11 cellular contexts compared by ENCODE assay signal in genomic region chr3:29286841-29287240, GRCh38. TPM values are rescaled to one million over a fixed set of nuclear protein-coding genes. Genes with fewer than 3 reads are reported as not detected.
DNase-seq lines count a peak whose midpoint lies in the region; ATAC-seq, FAIRE-seq and TF ChIP-seq lines count a peak whose summit lies in the region.
"Had no signal": no experiment of that assay in that cellular context is flagged by ENCODE, and none has a peak within 500 bp of the region (broad histone marks: within the 10 kb centered on the region; RNA-seq: fewer than 3 reads in every experiment).

No MANE protein-coding gene starts in this region.

- H3K4me3 Mint-ChIP-seq in astrocyte (ENCODE audit: unreplicated experiment), result no peak overlapping the region
- H3K4me3 Mint-ChIP-seq in naive thymus-derived CD8-positive, alpha-beta T cell, result no peak overlapping the region

- H3K79me2 ChIP-seq in astrocyte (ENCODE audit: insufficient read depth, low read length), result peaks cover 100% of the 10 kb centered on the region

- no peak for ATAC-seq in naive thymus-derived CD8-positive, alpha-beta T cell
- no peak for ATAC-seq in GM19328 (IDR thresholded peaks at IDR 0.05; ENCODE audit: unreplicated experiment)
- ATAC-seq: K562 had no signal

- peaks cover 4% of the 10 kb centered on the region for H3K36me3 ChIP-seq in astrocyte (ENCODE audit: insufficient read depth, low read length)
- H3K36me3 ChIP-seq in stomach smooth muscle (ENCODE audit: control insufficient read depth in 2 of 2, insufficient read depth in 2 of 2, low read length in 2 of 2), result no peaks in the 10 kb centered on the region

- peak overlapping the region; percentile 84 for H3K4me2 ChIP-seq in astrocyte (ENCODE audit: low read length)

- H3K4me1 ChIP-seq in astrocyte (ENCODE audit: insufficient read depth, low read length) (peaks cover 6% of the 10 kb centered on the region), stomach smooth muscle (ENCODE audit: control insufficient read depth, insufficient read depth, low read length) (peaks cover 6% of the 10 kb centered on the region)

- DNase-seq in GM12892 (ENCODE audit: insufficient read length) (no peak), astrocyte (ENCODE audit: low read depth) (peak; percentile 32), fibroblast of villous mesenchyme (ENCODE audit: low read depth) (peak; percentile 88), amniotic stem cell (lab: John Stamatoyannopoulos, UW) (no peak), SIG-M5 (lab: John Stamatoyannopoulos, UW) (no peak)
- no peak for DNase-seq in naive thymus-derived CD8-positive, alpha-beta T cell
- DNase-seq: DMS153, NCI-H2081 treated with DMSO at 0.1 percent for 48 hours had no signal

- H3K9ac ChIP-seq in astrocyte (ENCODE audit: low read length), result peak overlapping the region; percentile 4
- peak overlapping the region in 1 of 2 donors; percentile 5 for H3K9ac ChIP-seq in stomach smooth muscle (ENCODE audit: low read length in 2 of 2)

- H3K4me3 ChIP-seq in astrocyte (ENCODE audit: insufficient read depth, low read depth, low read length) (no peak overlapping the region), fibroblast of villous mesenchyme (ENCODE audit: low read depth, low read length) (peak overlapping the region; percentile 50), stomach smooth muscle (ENCODE audit: low read length in 2 of 2) (peak overlapping the region; percentile 44 to 52)
- H3K4me3 ChIP-seq: K562 had no signal

- H4K20me1 ChIP-seq in astrocyte (ENCODE audit: insufficient read depth, low read length), result peaks cover 8% of the 10 kb centered on the region

- no peak overlapping the region for H2AFZ ChIP-seq in astrocyte (ENCODE audit: low read depth, low read length)

- H3K9me3 Mint-ChIP-seq in astrocyte (ENCODE audit: unreplicated experiment), result no peaks in the 10 kb centered on the region
- H3K9me3 Mint-ChIP-seq in naive thymus-derived CD8-positive, alpha-beta T cell, result no peaks in the 10 kb centered on the region

- no peak overlapping the region for H3K27ac Mint-ChIP-seq in astrocyte (ENCODE audit: unreplicated experiment)
- H3K27ac Mint-ChIP-seq in naive thymus-derived CD8-positive, alpha-beta T cell, result no peak overlapping the region

- H3K36me3 Mint-ChIP-seq in astrocyte (ENCODE audit: low read depth, unreplicated experiment), result peaks cover 3% of the 10 kb centered on the region
- no peaks in the 10 kb centered on the region for H3K36me3 Mint-ChIP-seq in naive thymus-derived CD8-positive, alpha-beta T cell

- H3K27me3 Mint-ChIP-seq in astrocyte (ENCODE audit: low read depth, unreplicated experiment), result no peaks in the 10 kb centered on the region
- peaks cover 10 to 17% (median 11%) of the 10 kb centered on the region in 5 donors for H3K27me3 Mint-ChIP-seq in naive thymus-derived CD8-positive, alpha-beta T cell

- H3K27me3 ChIP-seq in astrocyte (ENCODE audit: insufficient read depth, low read length) (no peaks in the 10 kb centered on the region), stomach smooth muscle (ENCODE audit: control insufficient read depth in 1 of 2, insufficient read depth in 2 of 2, low read length in 2 of 2) (no peaks in the 10 kb centered on the region)

- H3K9me3 ChIP-seq in astrocyte (ENCODE audit: insufficient read depth, low read depth, low read length) (no peaks in the 10 kb centered on the region), stomach smooth muscle (ENCODE audit: control insufficient read depth in 2 of 2, low read length in 2 of 2) (no peaks in the 10 kb centered on the region)

- no peak overlapping the region for H3K27ac ChIP-seq in astrocyte (ENCODE audit: low read depth, low read length)
- H3K27ac ChIP-seq in stomach smooth muscle (ENCODE audit: low read length), result no peak overlapping the region

- TF ChIP-seq POLR2A in GM12892 (IDR thresholded peaks at IDR 0.05; ENCODE audit: low read depth, low read length), result no peak

- H3K4me1 Mint-ChIP-seq in astrocyte (ENCODE audit: low read depth, unreplicated experiment), result peaks cover 29% of the 10 kb centered on the region
- peaks cover 2 to 14% (median 10%) of the 10 kb centered on the region in 4 donors for H3K4me1 Mint-ChIP-seq in naive thymus-derived CD8-positive, alpha-beta T cell

- peak; percentile 17 for FAIRE-seq in GM12892 (lab: Jason Lieb, UNC)
- peak; percentile 52 for FAIRE-seq in astrocyte (lab: Jason Lieb, UNC)
- FAIRE-seq: K562 had no signal

- TF ChIP-seq CTCF in astrocyte (IDR thresholded peaks at IDR 0.05; ENCODE audit: insufficient read depth, low read depth, low read length) (no peak), fibroblast of villous mesenchyme (IDR thresholded peaks at IDR 0.05; ENCODE audit: insufficient read depth, low read depth, low read length) (no peak)

- POLR2A ChIA-PET in naive thymus-derived CD8-positive, alpha-beta T cell (lab: Charles Lee), result no interaction called here

RNA-seq across cellular contexts. Expression of gene RBMS3, which starts 6.0 kb away (rescaled TPM):
- 1.7 TPM for polyA plus RNA-seq in GM12892 (2012; ENCODE audit: missing spikeins)
- total RNA-seq in astrocyte, result 32.3 and 33.0 TPM in 2 replicates
- total RNA-seq in fibroblast of villous mesenchyme, result 64.1 and 85.9 TPM in 2 replicates
- not detected for total RNA-seq in naive thymus-derived CD8-positive, alpha-beta T cell
- polyA plus RNA-seq in naive thymus-derived CD8-positive, alpha-beta T cell, result not detected
- polyA plus RNA-seq: K562 had no signal

Comparison
In these comparisons a context has a peak if more than half of its experiments do, and no peak if none do; other contexts are left out.
1. DNase-seq: peak in astrocyte (single experiment) and fibroblast of villous mesenchyme (single experiment); none in GM12892 (single experiment), naive thymus-derived CD8-positive, alpha-beta T cell (0 of 10), amniotic stem cell (single experiment) and SIG-M5 (single experiment).
2. RNA of gene RBMS3, which starts 6.0 kb away (total RNA-seq): 64.1 to 85.9 TPM in fibroblast of villous mesenchyme and 32.3 to 33.0 TPM in astrocyte; not detected in naive thymus-derived CD8-positive, alpha-beta T cell; every median in the first group is over 10 times any median in the second.